In genomic region chr14:25508845-25509244, GRCh38 we compare ENCODE assay signal across 30 cellular contexts.
A peak's percentile ranks its signal among the peaks of the same experiment; 100 is the strongest.
DNase-seq lines count a peak whose midpoint lies in the region; ATAC-seq and TF ChIP-seq lines count a peak whose summit lies in the region.
"Had no signal": no experiment of that assay in that cellular context is flagged by ENCODE, and none has a peak within 500 bp of the region (broad histone marks: within the 10 kb centered on the region; RNA-seq: fewer than 3 reads in every experiment).

No MANE protein-coding gene starts in this region.

- H3K27ac ChIP-seq in C4-2B (peak overlapping the region; percentile 50; the same call in 1 of the 2 replicates), VCaP (peak overlapping the region; percentile 95)
- H3K27ac ChIP-seq: 22Rv1; A549; BLaER1; BLaER1 treated with 17β-estradiol and CSF1 and Interleukin-3, amounts not matched to agents 10 nM and 100 nM had no signal

- DNase-seq in LNCaP clone FGC (ENCODE audit: low read depth) (peak; percentile 78), NCI-H2196 (lab: John Stamatoyannopoulos, UW; ENCODE audit: unreplicated experiment) (no peak), NCI-H510A (lab: John Stamatoyannopoulos, UW) (no peak)
- DNase-seq: 8988T; ACHN; AML-193; BE2C; C1 segment of cervical spinal cord; Caco-2; Calu3; CD4-positive, alpha-beta memory T cell; CD4-positive, alpha-beta T cell; CD4-positive, CD25-positive, alpha-beta regulatory T cell; CD8-positive, alpha-beta memory T cell; CD8-positive, alpha-beta T cell; COR-L47; DMS 273 treated with DMSO at 0.1 percent for 48 hours; DMS153; DMS53; DMS79; DMS79 treated with DMSO at 0.1 percent for 48 hours; DND-41; EL had no signal

- no peak for TF ChIP-seq CTCF in C4-2B (conservative IDR thresholded peaks at IDR 0.05)
- TF ChIP-seq CTCF in LNCaP clone FGC (IDR thresholded peaks at IDR 0.05; ENCODE audit: control insufficient read depth, extremely low read depth, insufficient read depth), result no peak
- no peak for TF ChIP-seq CTCF in VCaP (conservative IDR thresholded peaks at IDR 0.05)

- H3K4me3 ChIP-seq in LNCaP clone FGC (ENCODE audit: low read depth, low read length), result no peak overlapping the region
- H3K4me3 ChIP-seq: A549; BLaER1; BLaER1 treated with 17β-estradiol and CSF1 and Interleukin-3, amounts not matched to agents 10 nM and 100 nM had no signal

- no peak for ATAC-seq in GM18873 (IDR thresholded peaks at IDR 0.05; ENCODE audit: low FRiP score, unreplicated experiment)
- ATAC-seq: A549; CD8-positive, alpha-beta T cell had no signal
